Comparison of ENCODE assay signal across 14 cellular contexts in genomic region chr21:42263591-42264131, GRCh38. TPM values are rescaled to one million over a fixed set of nuclear protein-coding genes. Genes with fewer than 3 reads are reported as not detected.
DNase-seq lines count a peak whose midpoint lies in the region; ATAC-seq and TF ChIP-seq lines count a peak whose summit lies in the region.
"Had no signal": no experiment of that assay in that cellular context is flagged by ENCODE, and none has a peak within 500 bp of the region (broad histone marks: within the 10 kb centered on the region; RNA-seq: fewer than 3 reads in every experiment).

No MANE protein-coding gene starts in this region.

- POLR2A ChIA-PET in naive thymus-derived CD4-positive, alpha-beta T cell (lab: Charles Lee), result interaction anchor here (0.6 kb wide), 1 partner anchor 66 kb away, joined by 3 read pairs; no protein-coding TSS in a partner anchor

- no peaks in the 10 kb centered on the region for H3K9me3 ChIP-seq in naive thymus-derived CD4-positive, alpha-beta T cell (ENCODE audit: control insufficient read depth in 2 of 3, low read length in 3 of 3)
- H3K9me3 ChIP-seq: mucosa of descending colon, Peyer's patch had no signal

- H3K9me3 Mint-ChIP-seq in naive thymus-derived CD4-positive, alpha-beta T cell, result peaks cover 0 to 1% (median 0%) of the 10 kb centered on the region in 11 donors

- peak overlapping the region in 1 of 10 donors; percentile 40 for H3K4me3 Mint-ChIP-seq in naive thymus-derived CD4-positive, alpha-beta T cell

- H3K27ac ChIP-seq in naive thymus-derived CD4-positive, alpha-beta T cell (ENCODE audit: low read depth, low read length), result no peak overlapping the region

- no peak for TF ChIP-seq CTCF in fibroblast of pulmonary artery (IDR thresholded peaks at IDR 0.05; ENCODE audit: low read length, missing control alignments)

- H3K27me3 ChIP-seq in naive thymus-derived CD4-positive, alpha-beta T cell (ENCODE audit: control insufficient read depth in 2 of 2, insufficient read depth in 2 of 2, low read length in 2 of 2), result no peaks in the 10 kb centered on the region
- H3K27me3 ChIP-seq: Peyer's patch had no signal

- H3K36me3 Mint-ChIP-seq in naive thymus-derived CD4-positive, alpha-beta T cell, result peaks cover 0 to 12% (median 4%) of the 10 kb centered on the region in 5 donors

- H3K4me1 ChIP-seq in naive thymus-derived CD4-positive, alpha-beta T cell (ENCODE audit: control insufficient read depth in 2 of 2, insufficient read depth in 2 of 2, low read length in 2 of 2), result peaks cover 15 to 24% of the 10 kb centered on the region in 2 donors

- peak; percentile 14 for ATAC-seq in Right ventricle myocardium superior (ENCODE audit: poor library complexity)
- no peak for ATAC-seq in Right ventricle myocardium inferior
- ATAC-seq in naive thymus-derived CD4-positive, alpha-beta T cell, result peak; percentile 49
- ATAC-seq in HG02981 (IDR thresholded peaks at IDR 0.05; ENCODE audit: unreplicated experiment), result no peak

- peaks cover 23 to 47% (median 43%) of the 10 kb centered on the region in 7 donors for H3K4me1 Mint-ChIP-seq in naive thymus-derived CD4-positive, alpha-beta T cell

- H3K4me3 ChIP-seq in fibroblast of pulmonary artery (replicated peaks; ENCODE audit: low read depth, low read length), result no peak overlapping the region
- no peak overlapping the region for H3K4me3 ChIP-seq in naive thymus-derived CD4-positive, alpha-beta T cell (ENCODE audit: low read length)
- H3K4me3 ChIP-seq: mucosa of descending colon, Peyer's patch had no signal

- DNase-seq in Right ventricle myocardium superior (peak; percentile 60), Right ventricle myocardium inferior (ENCODE audit: missing footprints) (no peak), fibroblast of pulmonary artery (ENCODE audit: low read depth) (peak; percentile 85), NCI-H146 treated with DMSO at 0.1 percent for 48 hours (lab: John Stamatoyannopoulos, UW; ENCODE audit: unreplicated experiment) (no peak), NCI-H1930 (lab: John Stamatoyannopoulos, UW) (no peak)
- no peak for DNase-seq in naive thymus-derived CD4-positive, alpha-beta T cell
- DNase-seq in stimulated activated CD4-positive, alpha-beta T cell treated with anti-CD3 and anti-CD28 coated beads, Interleukin-2, amount 100 ng/mL, for 48 hours, result no peak
- DNase-seq: activated T-cell treated with anti-CD3 and anti-CD28 coated beads, Interleukin-2, amount 50 U/mL, for 48 hours; NCI-H187; Peyer's patch; small intestine had no signal

- no peaks in the 10 kb centered on the region for H3K27me3 Mint-ChIP-seq in naive thymus-derived CD4-positive, alpha-beta T cell

- CTCF ChIA-PET in naive thymus-derived CD4-positive, alpha-beta T cell (lab: Charles Lee), result interaction anchor here (1.2 to 1.4 kb wide), 2 partner anchors 116 to 118 kb away, joined by 3 read pairs; no protein-coding TSS in a partner anchor

- no peak overlapping the region for H3K27ac Mint-ChIP-seq in naive thymus-derived CD4-positive, alpha-beta T cell

- intact Hi-C loops in Right ventricle myocardium superior (cut with DNase I), result no loop called here
- intact Hi-C loops in Right ventricle myocardium inferior (cut with DNase I), result no loop called here
- intact Hi-C loops in naive thymus-derived CD4-positive, alpha-beta T cell (cut with micrococcal nuclease), result no loop called here

- H3K36me3 ChIP-seq in naive thymus-derived CD4-positive, alpha-beta T cell (ENCODE audit: control insufficient read depth in 2 of 3, insufficient read depth in 3 of 3, low read length in 3 of 3), result peaks cover 0 to 10% (median 0%) of the 10 kb centered on the region in 3 experiments
- H3K36me3 ChIP-seq: Peyer's patch had no signal

RNA-seq across cellular contexts. Expression of gene ABCG1, which starts 44.7 kb away (rescaled TPM):
- 7.3 TPM for total RNA-seq in Right ventricle myocardium superior
- 9.0 TPM for total RNA-seq in Right ventricle myocardium inferior
- total RNA-seq in naive thymus-derived CD4-positive, alpha-beta T cell, result 10 to 100 TPM in 3 of 5 experiments, under 1 TPM in 2; 0.67 to 49.7 (median 17.0) TPM
- polyA plus RNA-seq in naive thymus-derived CD4-positive, alpha-beta T cell, result 10 to 100 TPM; 11.1 to 25.3 TPM

RNA-seq across cellular contexts. Expression of gene TFF3, which starts 51.5 kb away (rescaled TPM):
- total RNA-seq in Right ventricle myocardium superior (1.00 TPM), Right ventricle myocardium inferior (3.4 TPM)
- not detected for total RNA-seq in naive thymus-derived CD4-positive, alpha-beta T cell
- polyA plus RNA-seq in naive thymus-derived CD4-positive, alpha-beta T cell, result not detected
- total RNA-seq: frontal cortex had no signal

Comparison
In these comparisons a context has a peak if more than half of its experiments do, and no peak if none do; other contexts are left out.
1. ATAC-seq: peak in Right ventricle myocardium superior (single experiment) and naive thymus-derived CD4-positive, alpha-beta T cell (single experiment); none in Right ventricle myocardium inferior (single experiment) and HG02981 (single experiment).
2. DNase-seq: peak in Right ventricle myocardium superior (single experiment) and fibroblast of pulmonary artery (single experiment); none in Right ventricle myocardium inferior (single experiment), naive thymus-derived CD4-positive, alpha-beta T cell (0 of 9), stimulated activated CD4-positive, alpha-beta T cell treated with anti-CD3 and anti-CD28 coated beads, Interleukin-2, amount 100 ng/mL, for 48 hours (0 of 2), NCI-H146 treated with DMSO at 0.1 percent for 48 hours (single experiment) and NCI-H1930 (0 of 2).